1 cellular context compared by ENCODE assay signal in the genomic region with DNA sequence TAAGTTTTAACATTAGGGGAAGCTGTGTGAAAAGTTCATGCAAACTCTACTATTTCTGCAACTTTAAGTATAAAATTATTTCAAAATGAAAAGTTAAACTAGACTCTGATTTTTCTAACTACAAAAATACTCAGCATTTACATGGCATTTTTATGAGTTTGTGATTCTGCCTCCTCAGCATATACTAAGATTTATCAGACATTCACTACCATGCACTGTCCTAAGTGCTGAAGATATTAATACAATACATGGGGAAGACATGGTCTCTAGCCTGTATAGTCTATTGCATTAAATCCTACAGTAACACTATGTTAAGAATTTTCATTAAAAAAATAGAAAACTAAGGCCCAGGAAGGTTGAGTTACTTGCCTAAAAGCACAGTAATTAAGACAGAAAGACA.
TF ChIP-seq lines count a peak whose summit lies in the region.

No MANE protein-coding gene starts in this region.

TF ChIP-seq in Ishikawa, 13 proteins besides CTCF, POLR2A, EP300 and RAD21 (continued from another document):
- TF ChIP-seq, protein P1, sequence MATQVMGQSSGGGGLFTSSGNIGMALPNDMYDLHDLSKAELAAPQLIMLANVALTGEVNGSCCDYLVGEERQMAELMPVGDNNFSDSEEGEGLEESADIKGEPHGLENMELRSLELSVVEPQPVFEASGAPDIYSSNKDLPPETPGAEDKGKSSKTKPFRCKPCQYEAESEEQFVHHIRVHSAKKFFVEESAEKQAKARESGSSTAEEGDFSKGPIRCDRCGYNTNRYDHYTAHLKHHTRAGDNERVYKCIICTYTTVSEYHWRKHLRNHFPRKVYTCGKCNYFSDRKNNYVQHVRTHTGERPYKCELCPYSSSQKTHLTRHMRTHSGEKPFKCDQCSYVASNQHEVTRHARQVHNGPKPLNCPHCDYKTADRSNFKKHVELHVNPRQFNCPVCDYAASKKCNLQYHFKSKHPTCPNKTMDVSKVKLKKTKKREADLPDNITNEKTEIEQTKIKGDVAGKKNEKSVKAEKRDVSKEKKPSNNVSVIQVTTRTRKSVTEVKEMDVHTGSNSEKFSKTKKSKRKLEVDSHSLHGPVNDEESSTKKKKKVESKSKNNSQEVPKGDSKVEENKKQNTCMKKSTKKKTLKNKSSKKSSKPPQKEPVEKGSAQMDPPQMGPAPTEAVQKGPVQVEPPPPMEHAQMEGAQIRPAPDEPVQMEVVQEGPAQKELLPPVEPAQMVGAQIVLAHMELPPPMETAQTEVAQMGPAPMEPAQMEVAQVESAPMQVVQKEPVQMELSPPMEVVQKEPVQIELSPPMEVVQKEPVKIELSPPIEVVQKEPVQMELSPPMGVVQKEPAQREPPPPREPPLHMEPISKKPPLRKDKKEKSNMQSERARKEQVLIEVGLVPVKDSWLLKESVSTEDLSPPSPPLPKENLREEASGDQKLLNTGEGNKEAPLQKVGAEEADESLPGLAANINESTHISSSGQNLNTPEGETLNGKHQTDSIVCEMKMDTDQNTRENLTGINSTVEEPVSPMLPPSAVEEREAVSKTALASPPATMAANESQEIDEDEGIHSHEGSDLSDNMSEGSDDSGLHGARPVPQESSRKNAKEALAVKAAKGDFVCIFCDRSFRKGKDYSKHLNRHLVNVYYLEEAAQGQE (IDR thresholded peaks at IDR 0.05; ENCODE audit: low read depth): peak; percentile 69
